Comparison of ENCODE assay signal across 14 cellular contexts in genomic region chr17:74059471-74059870, GRCh38.
DNase-seq lines count a peak whose midpoint lies in the region; ATAC-seq lines count a peak whose summit lies in the region.
"Had no signal": no experiment of that assay in that cellular context is flagged by ENCODE, and none has a peak within 500 bp of the region (broad histone marks: within the 10 kb centered on the region; RNA-seq: fewer than 3 reads in every experiment).

No MANE protein-coding gene starts in this region.

- DNase-seq in NCI-H1417 treated with DMSO at 0.1 percent for 48 hours (lab: John Stamatoyannopoulos, UW): peak; percentile 53
- DNase-seq in NCI-H345 treated with DMSO at 0.1 percent for 48 hours (lab: John Stamatoyannopoulos, UW; ENCODE audit: unreplicated experiment): peak; percentile 67
- peak in 27 of 49 donors; percentile 5 to 68 (median 36) for DNase-seq in substantia nigra (lab: John Stamatoyannopoulos, UW)
- no peak for DNase-seq in GDM1 (lab: John Stamatoyannopoulos, UW)
- no peak for DNase-seq in activated effector memory CD4-positive, alpha-beta T cell treated with anti-CD3 and anti-CD28 coated beads, Interleukin-2, amount 50 U/mL, for 16 hours
- DNase-seq: activated CD4-positive, alpha-beta memory T cell treated with anti-CD3 and anti-CD28 coated beads, Interleukin-2, amount 10 ng/mL, durations not matched to agents 7 days and 5 days; foreskin melanocyte; RPMI8226; stimulated activated CD4-positive, alpha-beta T cell treated with anti-CD3 and anti-CD28 coated beads, Interleukin-1b, Interleukin-23, amount 100 ng/mL, for 48 hours had no signal

- H3K27ac ChIP-seq in cingulate gyrus (ENCODE audit: low read depth, low read length): peak overlapping the region; percentile 49
- H3K27ac ChIP-seq in substantia nigra (ENCODE audit: low read depth, low read length, poor library complexity, severe bottlenecking): no peak overlapping the region
- H3K27ac ChIP-seq: BLaER1 treated with 17β-estradiol and CSF1 and Interleukin-3, amounts not matched to agents 10 nM and 100 nM had no signal

- ATAC-seq in GM18502 (IDR thresholded peaks at IDR 0.05; ENCODE audit: poor library complexity, unreplicated experiment): no peak
- ATAC-seq: GM23338, sciatic nerve had no signal

Comparison
In these comparisons a context has a peak if more than half of its experiments do, and no peak if none do; other contexts are left out.
1. DNase-seq: peak in NCI-H1417 treated with DMSO at 0.1 percent for 48 hours (single experiment), NCI-H345 treated with DMSO at 0.1 percent for 48 hours (single experiment) and substantia nigra (27 of 49); none in GDM1 (single experiment) and activated effector memory CD4-positive, alpha-beta T cell treated with anti-CD3 and anti-CD28 coated beads, Interleukin-2, amount 50 U/mL, for 16 hours (single experiment).